Comparison of ENCODE assay signal across 8 cellular contexts in genomic region chr17:46286764-46287221, GRCh38. TPM values are rescaled to one million over a fixed set of nuclear protein-coding genes. Genes with fewer than 3 reads are reported as not detected.
DNase-seq lines count a peak whose midpoint lies in the region; ATAC-seq lines count a peak whose summit lies in the region.
"Not testable (repeated sequence)": the region's sequence is repeated elsewhere in the genome, so short reads cannot be mapped to it uniquely, and the experiment has no call there.

No MANE protein-coding gene starts in this region.

- not testable (repeated sequence) for H3K27me3 Mint-ChIP-seq in activated naive CD8-positive, alpha-beta T cell treated with anti-CD3 and anti-CD28 coated beads for 36 hours

- not testable (repeated sequence) for H3K27ac Mint-ChIP-seq in activated naive CD8-positive, alpha-beta T cell treated with anti-CD3 and anti-CD28 coated beads for 36 hours

- H3K4me3 Mint-ChIP-seq in activated naive CD8-positive, alpha-beta T cell treated with anti-CD3 and anti-CD28 coated beads for 36 hours = not testable (repeated sequence)

- peak; percentile 20 for DNase-seq in COLO829 (ENCODE audit: low spot score)
- peak; percentile 70 for DNase-seq in NCI-H2227 treated with DMSO at 0.1 percent for 48 hours (lab: John Stamatoyannopoulos, UW)
- DNase-seq in T follicular helper cell (ENCODE audit: low read depth) = peak; percentile 50
- DNase-seq in activated naive CD8-positive, alpha-beta T cell treated with anti-CD3 and anti-CD28 coated beads for 36 hours = peak; percentile 54
- DNase-seq in fibroblast of the conjunctiva (ENCODE audit: low read depth) = peak; percentile 69
- peak; percentile 77 for DNase-seq in myocyte (ENCODE audit: low read depth)
- peak; percentile 48 for DNase-seq in stimulated activated CD8-positive, alpha-beta memory T cell treated with anti-CD3 and anti-CD28 coated beads, Interleukin-15, amount 100 ng/mL, for 1 hour (ENCODE audit: low read depth)

- peak; percentile 49 for ATAC-seq in HG03097 (IDR thresholded peaks at IDR 0.05; ENCODE audit: low FRiP score, unreplicated experiment)

- peaks cover 27% of the 10 kb centered on the region for H3K4me1 Mint-ChIP-seq in activated naive CD8-positive, alpha-beta T cell treated with anti-CD3 and anti-CD28 coated beads for 36 hours

- not testable (repeated sequence) for H3K36me3 Mint-ChIP-seq in activated naive CD8-positive, alpha-beta T cell treated with anti-CD3 and anti-CD28 coated beads for 36 hours

- not testable (repeated sequence) for H3K9me3 Mint-ChIP-seq in activated naive CD8-positive, alpha-beta T cell treated with anti-CD3 and anti-CD28 coated beads for 36 hours

RNA-seq across cellular contexts. Expression of gene LRRC37A, which starts 8.1 kb away (rescaled TPM):
- 1 to 10 TPM; 1.5 to 1.7 TPM for total RNA-seq in activated naive CD8-positive, alpha-beta T cell treated with anti-CD3 and anti-CD28 coated beads for 36 hours
- 1.1 and 1.5 TPM in 2 replicates for total RNA-seq in myocyte
- polyA plus RNA-seq in myocyte (2012) = 1.3 TPM

Comparison
In these comparisons a context has a peak if more than half of its experiments do, and no peak if none do; other contexts are left out.
1. Peak in every context shown above with its lines: DNase-seq and ATAC-seq.
2. DNase-seq: peak in every context shown above with its lines; median percentile 77 in myocyte; 70 in NCI-H2227 treated with DMSO at 0.1 percent for 48 hours; 69 in fibroblast of the conjunctiva; 54 in activated naive CD8-positive, alpha-beta T cell treated with anti-CD3 and anti-CD28 coated beads for 36 hours; 50 in T follicular helper cell; 48 in stimulated activated CD8-positive, alpha-beta memory T cell treated with anti-CD3 and anti-CD28 coated beads, Interleukin-15, amount 100 ng/mL, for 1 hour; 20 in COLO829.